In genomic region chr3:15007681-15008141, GRCh38 we compare ENCODE assay signal across 13 cellular contexts. TPM values are rescaled to one million over a fixed set of nuclear protein-coding genes. Genes with fewer than 3 reads are reported as not detected.
DNase-seq lines count a peak whose midpoint lies in the region; ATAC-seq and TF ChIP-seq lines count a peak whose summit lies in the region.
"Had no signal": no experiment of that assay in that cellular context is flagged by ENCODE, and none has a peak within 500 bp of the region (broad histone marks: within the 10 kb centered on the region; RNA-seq: fewer than 3 reads in every experiment).

No MANE protein-coding gene starts in this region.

- DNase-seq in HFFc6, result peak; percentile 83
- DNase-seq in T-helper 17 cell, result no peak
- peak; percentile 29 for DNase-seq in fibroblast of the conjunctiva (ENCODE audit: low read depth)
- DNase-seq in skeletal muscle cell (ENCODE audit: low read depth), result peak; percentile 68
- no peak for DNase-seq in HT-29 (ENCODE audit: low spot score)
- DNase-seq in DMS 273 treated with DMSO at 0.1 percent for 48 hours (lab: John Stamatoyannopoulos, UW), result no peak
- DNase-seq: activated CD4-positive, alpha-beta T cell treated with anti-CD3 and anti-CD28 coated beads for 1 hour; cortex of kidney; hypothalamus; mucosa of descending colon; SIG-M5 had no signal

- ATAC-seq in T-helper 17 cell (no peak), HG03039 (IDR thresholded peaks at IDR 0.05; ENCODE audit: unreplicated experiment) (no peak)
- ATAC-seq: mucosa of descending colon had no signal

- H3K4me3 Mint-ChIP-seq in HFFc6 (0 out of 2 replicates have a peak overlapping the region, but pooled peaks have one; percentile 5), T-helper 17 cell (no peak overlapping the region)

- H3K27me3 Mint-ChIP-seq in HFFc6 (ENCODE audit: insufficient read depth) (peaks cover 3% of the 10 kb centered on the region), T-helper 17 cell (no peaks in the 10 kb centered on the region)

- H3K4me1 Mint-ChIP-seq in HFFc6 (ENCODE audit: low read depth), result peaks cover 10% of the 10 kb centered on the region
- H3K4me1 Mint-ChIP-seq in T-helper 17 cell, result peaks cover 6% of the 10 kb centered on the region

- H3K9me3 Mint-ChIP-seq in HFFc6, result no peaks in the 10 kb centered on the region; the same call in 1 of the 2 replicates

- H3K9me3 ChIP-seq in T-helper 17 cell (ENCODE audit: control insufficient read depth, low read length, poor library complexity, severe bottlenecking), result no peaks in the 10 kb centered on the region
- H3K9me3 ChIP-seq: mucosa of descending colon, vagina had no signal

- H3K36me3 Mint-ChIP-seq in HFFc6 (ENCODE audit: low read depth) (peaks cover 33% of the 10 kb centered on the region), T-helper 17 cell (ENCODE audit: low read depth) (peaks cover 11% of the 10 kb centered on the region)

- H3K4me3 ChIP-seq in skeletal muscle cell (ENCODE audit: low read depth, low read length), result no peak overlapping the region
- H3K4me3 ChIP-seq: mucosa of descending colon, vagina had no signal

- H3K27ac Mint-ChIP-seq in HFFc6, result peak overlapping the region; percentile 81
- peak overlapping the region; percentile 70 for H3K27ac Mint-ChIP-seq in T-helper 17 cell

- TF ChIP-seq CTCF in HFFc6 (IDR thresholded peaks at IDR 0.05), result no peak

RNA-seq across cellular contexts. Expression of gene MRPS25, which starts 57.4 kb away (rescaled TPM):
- 10 to 100 TPM; 31.4 to 45.2 (median 33.4) TPM for total RNA-seq in HFFc6 (2021; fragmentation: NEBNext Ultra II Directional; extraction: Animal tissue kit (Norgen Biotek cat#: 25700))
- 10 to 100 TPM; 47.4 to 50.5 TPM for total RNA-seq in T-helper 17 cell
- total RNA-seq in HT-29 (2014; rRNA removed; shearing (Covaris generic)), result 25.8 and 28.8 TPM in 2 replicates

Comparison
In these comparisons a context has a peak if more than half of its experiments do, and no peak if none do; other contexts are left out.
1. DNase-seq: peak in HFFc6 (single experiment), fibroblast of the conjunctiva (single experiment) and skeletal muscle cell (single experiment); none in T-helper 17 cell (0 of 3), HT-29 (single experiment) and DMS 273 treated with DMSO at 0.1 percent for 48 hours (single experiment).